In genomic region chr11:119355091-119355843, GRCh38 we compare ENCODE assay signal across 1 cellular context.
TF ChIP-seq lines count a peak whose summit lies in the region.

No MANE protein-coding gene starts in this region.

TF ChIP-seq in GM23338, 12 proteins besides CTCF, POLR2A, EP300 and RAD21:
- TF ChIP-seq JUNB (IDR thresholded peaks at IDR 0.05; ENCODE audit: unreplicated experiment) (no peak), ZNF462 (CRISPR knock-in tag; IDR thresholded peaks at IDR 0.05) (no peak), EZH2 (IDR thresholded peaks at IDR 0.05; ENCODE audit: low read depth, unreplicated experiment) (no peak), POLR2AphosphoS5 (IDR thresholded peaks at IDR 0.05; ENCODE audit: low read depth) (no peak), STAT1 (IDR thresholded peaks at IDR 0.05; ENCODE audit: unreplicated experiment) (no peak)
